Comparison of ENCODE assay signal across 8 cellular contexts in genomic region chr2:131413148-131413747, GRCh38. TPM values are rescaled to one million over a fixed set of nuclear protein-coding genes. Genes with fewer than 3 reads are reported as not detected.
DNase-seq lines count a peak whose midpoint lies in the region; ATAC-seq, FAIRE-seq and TF ChIP-seq lines count a peak whose summit lies in the region.

No MANE protein-coding gene starts in this region.

- peak; percentile 84 for ATAC-seq in GM18861 (IDR thresholded peaks at IDR 0.05; ENCODE audit: unreplicated experiment)
- ATAC-seq in HG03354 (IDR thresholded peaks at IDR 0.05; ENCODE audit: poor library complexity, severe bottlenecking, unreplicated experiment): peak; percentile 92
- peak; percentile 63 for ATAC-seq in body of pancreas
- no peak for ATAC-seq in GM19395 (IDR thresholded peaks at IDR 0.05; ENCODE audit: unreplicated experiment)

- CTCF ChIA-PET in Caco-2 (lab: Charles Lee): interaction anchor here (1.2 to 1.9 kb wide), 2 partner anchors 80 to 260 kb away, joined by 4 to 18 read pairs; no protein-coding TSS in a partner anchor

- TF ChIP-seq POLR2A in body of pancreas (IDR thresholded peaks at IDR 0.05): no peak

- intact Hi-C loops in Caco-2 (cut with micrococcal nuclease; ENCODE audit: unreplicated experiment): loop anchor here (1.0 to 5.0 kb wide), 4 partner anchors 79 to 734 kb away; partner anchors contain the start of gene MZT2A
- intact Hi-C loops in body of pancreas (cut with DNase I): no loop called here

- FAIRE-seq in islet of Langerhans (lab: Jason Lieb, UNC): peak; percentile 91

- H3K4me1 ChIP-seq in Caco-2 (no peaks in the 10 kb centered on the region), body of pancreas (no peaks in the 10 kb centered on the region)

- H3K4me3 ChIP-seq in Caco-2 (ENCODE audit: low read depth, low read length): no peak overlapping the region
- H3K4me3 ChIP-seq in body of pancreas: no peak overlapping the region

- no peaks in the 10 kb centered on the region for H3K4me1 Mint-ChIP-seq in Caco-2 (ENCODE audit: low read depth, unreplicated experiment)

- H3K27me3 ChIP-seq in Caco-2 (replicated peaks; ENCODE audit: control insufficient read depth, insufficient read depth, low read length) (no peaks in the 10 kb centered on the region), body of pancreas (no peaks in the 10 kb centered on the region)

- BruUV-seq in Caco-2 (replicated peaks; lab: Mats Ljungman, UMichigan): no TSS peak

- WGBS in body of pancreas, 2 donors: 0 to 1% methylated on average over 7 of the region's 7 CpGs

- H3K36me3 ChIP-seq in Caco-2 (ENCODE audit: control insufficient read depth, insufficient read depth, low read length): no peaks in the 10 kb centered on the region
- H3K36me3 ChIP-seq in body of pancreas (replicated peaks in 1 of 2; ENCODE audit: insufficient read depth in 1 of 2, low read depth in 2 of 2): no peaks in the 10 kb centered on the region

- no peaks in the 10 kb centered on the region for H3K36me3 Mint-ChIP-seq in Caco-2 (ENCODE audit: insufficient read depth, unreplicated experiment)

- H3K27ac ChIP-seq in body of pancreas: no peak overlapping the region

- no peaks in the 10 kb centered on the region for H3K9me3 ChIP-seq in Caco-2
- no peaks in the 10 kb centered on the region for H3K9me3 ChIP-seq in body of pancreas

- TF ChIP-seq CTCF in Caco-2 (IDR thresholded peaks at IDR 0.05; ENCODE audit: insufficient read depth in 1 of 2, low read depth in 1 of 2, low read length in 1 of 2, severe bottlenecking in 1 of 2, unreplicated experiment in 1 of 2): peak; percentile 71 to 82
- TF ChIP-seq CTCF in body of pancreas (IDR thresholded peaks at IDR 0.05): peak; percentile 54 to 82 (median 78)

- H3K27ac Mint-ChIP-seq in Caco-2 (ENCODE audit: unreplicated experiment): no peak overlapping the region

- H3K9me3 Mint-ChIP-seq in Caco-2 (ENCODE audit: unreplicated experiment): no peaks in the 10 kb centered on the region

- H3K4me3 Mint-ChIP-seq in Caco-2 (ENCODE audit: unreplicated experiment): no peak overlapping the region

- POLR2A ChIA-PET in Caco-2 (lab: Charles Lee): no interaction called here

- peak in 1 of 2 experiments; percentile 67 for DNase-seq in Caco-2
- DNase-seq in NCI-H460 (ENCODE audit: extremely low read depth, low read depth): peak; percentile 63
- DNase-seq in body of pancreas: peak in 1 of 4 donors; percentile 36
- peak; percentile 23 for DNase-seq in stromal cell of bone marrow (ENCODE audit: low read depth)

- peaks cover 18% of the 10 kb centered on the region for H3K27me3 Mint-ChIP-seq in Caco-2 (ENCODE audit: insufficient read depth, unreplicated experiment)

RNA-seq across cellular contexts. Expression of gene RAB6D, which starts 49.3 kb away (rescaled TPM):
- total RNA-seq in Caco-2 (2022): 0.23 and 0.39 TPM in 2 replicates
- 0.10 TPM in 1 of 2 replicates, not detected in the other for total RNA-seq in NCI-H460 (2014; rRNA removed; shearing (Covaris generic))
- not detected in 2 replicates for polyA plus RNA-seq in NCI-H460 (2014; cell fraction: nucleus; rRNA removed)
- total RNA-seq in body of pancreas: under 1 TPM in 1 of 2 donors, not detected in 1; under 0.01 TPM
